9 cellular contexts compared by ENCODE assay signal in the genomic region with DNA sequence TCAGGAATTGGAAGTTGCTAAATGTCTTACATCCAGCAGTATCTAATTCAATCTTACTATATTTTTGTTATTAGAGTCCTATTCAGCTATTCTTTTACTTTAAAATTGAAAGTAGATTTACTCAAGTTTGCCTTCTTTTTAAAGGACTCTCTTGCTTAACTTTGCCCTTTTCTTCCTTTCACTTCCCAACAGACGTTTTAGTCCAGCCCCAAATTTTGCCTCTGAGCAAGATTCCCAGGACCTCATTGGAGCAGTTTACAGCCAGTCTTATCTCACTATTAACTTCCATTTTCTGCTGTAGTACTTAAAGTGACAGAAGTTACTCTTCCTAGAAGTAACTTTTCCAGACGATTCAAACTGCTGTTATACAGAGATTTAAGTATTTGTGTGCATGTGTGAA. TPM values are rescaled to one million over a fixed set of nuclear protein-coding genes. Genes with fewer than 3 reads are reported as not detected.
A peak's percentile ranks its signal among the peaks of the same experiment; 100 is the strongest.
DNase-seq lines count a peak whose midpoint lies in the region; ATAC-seq and TF ChIP-seq lines count a peak whose summit lies in the region.
"Had no signal": no experiment of that assay in that cellular context is flagged by ENCODE, and none has a peak within 500 bp of the region (broad histone marks: within the 10 kb centered on the region; RNA-seq: fewer than 3 reads in every experiment).

No MANE protein-coding gene starts in this region.

- H3K36me3 ChIP-seq in RWPE2 (ENCODE audit: low read depth) (peaks cover 13% of the 10 kb centered on the region; the same call in 1 of the 2 replicates), ovary (no peaks in the 10 kb centered on the region)

- H3K27me3 ChIP-seq in RWPE2 (ENCODE audit: insufficient read depth, poor library complexity, severe bottlenecking): no peaks in the 10 kb centered on the region
- no peaks in the 10 kb centered on the region for H3K27me3 ChIP-seq in ovary

- H3K4me1 ChIP-seq in RWPE2 (ENCODE audit: insufficient read depth, poor library complexity, severe bottlenecking) (peaks cover 21% of the 10 kb centered on the region), ovary (ENCODE audit: insufficient read depth) (peaks cover 2% of the 10 kb centered on the region)

- DNase-seq in COLO829 (ENCODE audit: low spot score) (peak; percentile 85), RWPE2 (ENCODE audit: low spot score) (no peak), fibroblast of peridontal ligament (ENCODE audit: extremely low read depth) (peak; percentile 95), ovary (peak in 3 of 5 donors; percentile 33 to 59 (median 35)), NCI-H2107 treated with DMSO at 0.1 percent for 48 hours (lab: John Stamatoyannopoulos, UW; ENCODE audit: unreplicated experiment) (no peak), T-helper 2 cell (no peak)
- DNase-seq in activated naive CD4-positive, alpha-beta T cell treated with Interleukin-2 at 50 U/mL for 16 hours: no peak
- DNase-seq: retina had no signal

- no peak for TF ChIP-seq EP300 in ovary (IDR thresholded peaks at IDR 0.05)

- peak; percentile 57 for ATAC-seq in RWPE2 (ENCODE audit: low read depth)
- no peak for ATAC-seq in HG03097 (IDR thresholded peaks at IDR 0.05; ENCODE audit: low FRiP score, unreplicated experiment)

- H3K4me3 ChIP-seq in RWPE2 (ENCODE audit: severe bottlenecking): no peak overlapping the region
- H3K4me3 ChIP-seq in ovary: no peak overlapping the region

- TF ChIP-seq CTCF in RWPE2 (IDR thresholded peaks at IDR 0.05; ENCODE audit: poor library complexity, severe bottlenecking): no peak
- TF ChIP-seq CTCF in ovary (IDR thresholded peaks at IDR 0.05): no peak

- H3K27ac ChIP-seq in RWPE2 (ENCODE audit: poor library complexity, severe bottlenecking) (no peak overlapping the region), ovary (peak overlapping the region; percentile 18 to 93)

- no peak for TF ChIP-seq POLR2A in ovary (IDR thresholded peaks at IDR 0.05)

- H3K9me3 ChIP-seq in RWPE2 (ENCODE audit: severe bottlenecking) (no peaks in the 10 kb centered on the region), ovary (no peaks in the 10 kb centered on the region)

- WGBS in ovary, 3 donors: 0% methylated on average over 2 of the region's 2 CpGs

- intact Hi-C loops in ovary (cut with DNase I): no loop called here

RNA-seq across cellular contexts. Expression of a gene that starts 1.7 kb away (rescaled TPM):
- total RNA-seq in ovary: 10 to 100 TPM; 30.4 to 48.8 (median 43.7) TPM
- polyA plus RNA-seq in ovary: 10 to 100 TPM; 13.7 to 20.6 TPM

RNA-seq across cellular contexts. Expression of a gene that starts 18.1 kb away (rescaled TPM):
- 1 to 10 TPM in 4 of 7 donors, under 1 TPM in 3; 0.35 to 3.3 (median 1.1) TPM for total RNA-seq in ovary
- polyA plus RNA-seq in ovary: 10 to 100 TPM in 1 of 2 donors, 1 to 10 TPM in 1; 1.5 to 17.7 TPM

Comparison
In these comparisons a context has a peak if more than half of its experiments do, and no peak if none do; other contexts are left out.
1. DNase-seq: peak in COLO829 (single experiment), fibroblast of peridontal ligament (single experiment) and ovary (3 of 5); none in RWPE2 (single experiment), NCI-H2107 treated with DMSO at 0.1 percent for 48 hours (single experiment), T-helper 2 cell (0 of 5) and activated naive CD4-positive, alpha-beta T cell treated with Interleukin-2 at 50 U/mL for 16 hours (single experiment).